Comparison of ENCODE assay signal across 8 cellular contexts in the genomic region with DNA sequence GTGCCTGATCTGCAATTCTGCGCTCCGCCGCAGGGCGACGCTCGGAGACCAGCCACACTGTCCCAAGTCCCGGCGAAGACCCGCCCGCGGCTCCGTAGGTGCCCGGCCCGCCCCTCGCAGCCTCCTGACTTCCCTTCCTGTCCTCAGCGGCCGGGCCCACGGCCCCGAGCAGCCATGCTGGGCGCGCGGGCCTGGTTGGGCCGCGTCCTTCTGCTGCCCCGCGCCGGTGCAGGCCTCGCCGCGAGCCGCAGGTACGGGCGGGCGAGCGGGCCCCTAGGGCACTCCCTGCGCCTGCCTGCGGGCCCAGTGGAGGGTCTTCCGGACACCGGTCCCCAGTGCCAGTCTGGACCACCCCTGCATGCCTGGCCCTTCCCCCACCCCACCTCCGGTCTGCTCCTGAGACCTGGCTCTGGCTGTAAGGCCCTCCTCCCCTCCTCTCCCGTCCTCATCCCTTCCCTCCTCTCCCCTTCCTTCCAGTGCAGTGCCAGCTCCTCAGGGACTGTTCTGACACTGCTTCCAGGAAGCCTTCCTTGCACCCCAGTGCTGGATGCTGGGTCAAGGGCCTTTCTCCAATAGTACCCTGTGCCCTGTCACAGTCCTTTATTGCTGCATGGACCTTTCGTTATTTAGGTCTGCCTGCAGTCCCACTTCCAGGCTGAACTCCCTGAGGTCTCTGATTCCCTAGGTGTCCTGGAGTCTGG. TPM values are rescaled to one million over a fixed set of nuclear protein-coding genes. Genes with fewer than 3 reads are reported as not detected.
DNase-seq lines count a peak whose midpoint lies in the region; ATAC-seq, FAIRE-seq and TF ChIP-seq lines count a peak whose summit lies in the region.

A gene (plus strand): TSS at position 140 of the 701 bp plus-strand sequence. CDS start 35 bp downstream, at position 175.

- TF ChIP-seq RAD21 in A549 (conservative IDR thresholded peaks at IDR 0.05 in 1 of 2, IDR thresholded peaks at IDR 0.05 in 1 of 2), result peak; percentile 99 to 100

- no peak for TF ChIP-seq EP300 in A549 (IDR thresholded peaks at IDR 0.05)

- FAIRE-seq in A549 (lab: Jason Lieb, UNC), result peak; percentile 32
- FAIRE-seq in keratinocyte (lab: Jason Lieb, UNC), result no peak

- H3K27ac ChIP-seq in A549 (peak within 1 kb of the TSS; percentile 95 to 98), caudate nucleus (ENCODE audit: low read depth, low read length) (peak within 1 kb of the TSS; percentile 48), keratinocyte (ENCODE audit: control insufficient read depth, insufficient read depth, low read length) (peak within 1 kb of the TSS; percentile 38)

- peak within 1 kb of the TSS; percentile 97 for H3K4me2 ChIP-seq in A549
- H3K4me2 ChIP-seq in keratinocyte (ENCODE audit: control insufficient read depth, extremely low read depth, insufficient read depth, low read depth, low read length), result peak within 1 kb of the TSS; percentile 89

- H3K9me3 ChIP-seq in A549 (no peaks in the 10 kb centered on the region), keratinocyte (ENCODE audit: control insufficient read depth, low read depth, low read length) (no peaks in the 10 kb centered on the region)

- DNase-seq in A549 (ENCODE audit: low read depth in 1 of 2, low spot score in 1 of 2) (peak; percentile 89 to 93), NCI-H2196 (lab: John Stamatoyannopoulos, UW; ENCODE audit: unreplicated experiment) (peak; percentile 93), caudate nucleus (lab: John Stamatoyannopoulos, UW) (peak in 57 of 61 donors; percentile 22 to 88 (median 63)), keratinocyte (ENCODE audit: low read depth, low spot score) (peak; percentile 69)
- DNase-seq in activated CD4-positive, CD25-positive, alpha-beta regulatory T cell (lab: John Stamatoyannopoulos, UW), result peak; percentile 67 to 76 (median 72)
- DNase-seq in stimulated activated CD4-positive, alpha-beta T cell treated with anti-CD3 and anti-CD28 coated beads, Interleukin-12 subunit alpha, Interleukin-12 subunit beta, amount 100 ng/mL, for 48 hours (ENCODE audit: low read depth in 2 of 3, low spot score in 1 of 3), result peak; percentile 77 to 82 (median 78)

- peak; percentile 83 for TF ChIP-seq POLR2A in A549 (IDR thresholded peaks at IDR 0.05; ENCODE audit: low read length)

- POLR2A ChIA-PET in A549 (lab: Yijun Ruan, JAX), result interaction anchor here (0.6 to 1.3 kb wide), 5 partner anchors 113 to 319 kb away, joined by 3 to 6 read pairs (median 4); a partner anchor contains a TSS

- peak within 1 kb of the TSS; percentile 36 for H2AFZ ChIP-seq in keratinocyte (ENCODE audit: control insufficient read depth, low read length)

- H4K20me1 ChIP-seq in keratinocyte (ENCODE audit: control insufficient read depth, extremely low read depth, insufficient read depth, low read length), result no peaks in the 10 kb centered on the region

- WGBS in A549 (ENCODE audit: missing lambda C conversion rate), result 2% methylated on average over 33 of the region's 42 CpGs

- H3K9ac ChIP-seq in keratinocyte (ENCODE audit: control insufficient read depth, extremely low read depth, insufficient read depth, low read length), result peak within 1 kb of the TSS; percentile 70

- ATAC-seq in A549 (peak; percentile 72 to 84), GM18520 (IDR thresholded peaks at IDR 0.05; ENCODE audit: unreplicated experiment) (peak; percentile 82), HG03095 (IDR thresholded peaks at IDR 0.05; ENCODE audit: unreplicated experiment) (peak; percentile 71)

- H3K4me3 ChIP-seq in A549 (peak within 1 kb of the TSS; percentile 67), keratinocyte (ENCODE audit: control insufficient read depth in 2 of 3, extremely low read depth in 1 of 3, insufficient read depth in 2 of 3, low read depth in 1 of 3, low read length in 3 of 3) (peak within 1 kb of the TSS; percentile 64 to 84 (median 81))

- TF ChIP-seq CTCF in A549 (IDR thresholded peaks at IDR 0.05) (peak; percentile 99), keratinocyte (optimal IDR thresholded peaks at IDR 0.05 in 1 of 3, IDR thresholded peaks at IDR 0.05 in 1 of 3, conservative IDR thresholded peaks at IDR 0.05 in 1 of 3; ENCODE audit: extremely low read depth in 1 of 3, insufficient read depth in 2 of 3, low read length in 3 of 3) (peak in 2 of 3 experiments; percentile 96 to 100)

- dilution Hi-C loops in keratinocyte (cut with MboI; ENCODE audit: extremely low pct_ligation_motif_present, low sequenced_read_pairs), result no loop called here

- no peaks in the 10 kb centered on the region for H3K79me2 ChIP-seq in keratinocyte (ENCODE audit: control insufficient read depth, insufficient read depth, low read length)

- no peaks in the 10 kb centered on the region for H3K27me3 ChIP-seq in keratinocyte (ENCODE audit: control insufficient read depth, extremely low read depth, insufficient read depth, low read length)

- H3K4me1 ChIP-seq in A549 (peaks cover 50% of the 10 kb centered on the region), keratinocyte (ENCODE audit: control insufficient read depth, extremely low read depth, insufficient read depth, low read length) (peaks cover 21% of the 10 kb centered on the region)

- peaks cover 12 to 14% of the 10 kb centered on the region in 2 experiments for H3K36me3 ChIP-seq in keratinocyte (ENCODE audit: control insufficient read depth in 2 of 2, extremely low read depth in 1 of 2, insufficient read depth in 2 of 2, low read length in 2 of 2)

- CTCF ChIA-PET in A549 (lab: Yijun Ruan, JAX), result interaction anchor here (0.6 to 23.7 kb wide), 39 partner anchors 10 to 402 kb away, joined by 3 to 753 read pairs (median 4); a partner anchor contains a TSS

- no peaks in the 10 kb centered on the region for H3K9me1 ChIP-seq in keratinocyte (ENCODE audit: control insufficient read depth, extremely low read depth, insufficient read depth, low read length)

TF ChIP-seq in A549, 52 proteins besides CTCF, POLR2A, EP300 and RAD21 (continues in another document):
- TF ChIP-seq ZC3H11A (IDR thresholded peaks at IDR 0.05) (no peak), TFCP2L1 (CRISPR knock-in tag; IDR thresholded peaks at IDR 0.05) (no peak), JUN (IDR thresholded peaks at IDR 0.05) (peak; percentile 91 to 93), ZFP36 (IDR thresholded peaks at IDR 0.05; ENCODE audit: borderline replicate concordance, partially characterized antibody) (peak; percentile 91), BHLHE40 (IDR thresholded peaks at IDR 0.05; ENCODE audit: low read depth, low read length) (no peak), MYC (IDR thresholded peaks at IDR 0.05; ENCODE audit: borderline replicate concordance, low read length) (peak; percentile 59), NR3C1 (IDR thresholded peaks at IDR 0.05) (no peak), RARB (CRISPR knock-in tag; IDR thresholded peaks at IDR 0.05) (no peak), HOXB13 (CRISPR knock-in tag; IDR thresholded peaks at IDR 0.05; ENCODE audit: low read depth) (no peak), TP53 (CRISPR knock-in tag; IDR thresholded peaks at IDR 0.05) (no peak), MAFK (IDR thresholded peaks at IDR 0.05; ENCODE audit: partially characterized antibody) (no peak), ZSCAN20 (CRISPR knock-in tag; IDR thresholded peaks at IDR 0.05) (no peak), HDAC2 (IDR thresholded peaks at IDR 0.05) (no peak), EHMT2 (IDR thresholded peaks at IDR 0.05; ENCODE audit: low read depth) (no peak)
- TF ChIP-seq, protein P1, sequence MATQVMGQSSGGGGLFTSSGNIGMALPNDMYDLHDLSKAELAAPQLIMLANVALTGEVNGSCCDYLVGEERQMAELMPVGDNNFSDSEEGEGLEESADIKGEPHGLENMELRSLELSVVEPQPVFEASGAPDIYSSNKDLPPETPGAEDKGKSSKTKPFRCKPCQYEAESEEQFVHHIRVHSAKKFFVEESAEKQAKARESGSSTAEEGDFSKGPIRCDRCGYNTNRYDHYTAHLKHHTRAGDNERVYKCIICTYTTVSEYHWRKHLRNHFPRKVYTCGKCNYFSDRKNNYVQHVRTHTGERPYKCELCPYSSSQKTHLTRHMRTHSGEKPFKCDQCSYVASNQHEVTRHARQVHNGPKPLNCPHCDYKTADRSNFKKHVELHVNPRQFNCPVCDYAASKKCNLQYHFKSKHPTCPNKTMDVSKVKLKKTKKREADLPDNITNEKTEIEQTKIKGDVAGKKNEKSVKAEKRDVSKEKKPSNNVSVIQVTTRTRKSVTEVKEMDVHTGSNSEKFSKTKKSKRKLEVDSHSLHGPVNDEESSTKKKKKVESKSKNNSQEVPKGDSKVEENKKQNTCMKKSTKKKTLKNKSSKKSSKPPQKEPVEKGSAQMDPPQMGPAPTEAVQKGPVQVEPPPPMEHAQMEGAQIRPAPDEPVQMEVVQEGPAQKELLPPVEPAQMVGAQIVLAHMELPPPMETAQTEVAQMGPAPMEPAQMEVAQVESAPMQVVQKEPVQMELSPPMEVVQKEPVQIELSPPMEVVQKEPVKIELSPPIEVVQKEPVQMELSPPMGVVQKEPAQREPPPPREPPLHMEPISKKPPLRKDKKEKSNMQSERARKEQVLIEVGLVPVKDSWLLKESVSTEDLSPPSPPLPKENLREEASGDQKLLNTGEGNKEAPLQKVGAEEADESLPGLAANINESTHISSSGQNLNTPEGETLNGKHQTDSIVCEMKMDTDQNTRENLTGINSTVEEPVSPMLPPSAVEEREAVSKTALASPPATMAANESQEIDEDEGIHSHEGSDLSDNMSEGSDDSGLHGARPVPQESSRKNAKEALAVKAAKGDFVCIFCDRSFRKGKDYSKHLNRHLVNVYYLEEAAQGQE (IDR thresholded peaks at IDR 0.05), result no peak

RNA-seq across cellular contexts. Expression of the gene that starts here (rescaled TPM):
- polyA plus RNA-seq in A549 (2011; rRNA removed) (34.4 and 48.5 TPM in 2 replicates), A549 (2017; fragmentation: RNase III; extraction: RNeasy Plus Mini Kit Qiagen cat#74134 plus additional on column Dnase treatment) (96.1 to 123 TPM (median 110 TPM) in 3 replicates), keratinocyte (17.2 to 30.4 TPM (median 21.3 TPM) in 3 replicates)
- polyA plus RNA-seq in A549 (2012; cell fraction: cytosol; rRNA removed), result 69.5 and 89.6 TPM in 2 replicates
- polyA plus RNA-seq in A549 (2012; cell fraction: nucleus; rRNA removed), result 497 and 626 TPM in 2 replicates
- polyA minus RNA-seq in A549 (2011; rRNA and poly(A)+ RNA removed), result 54.1 and 55.2 TPM in 2 replicates
- polyA plus RNA-seq in keratinocyte (2011; ENCODE audit: low read depth), result 13.2 TPM
- 9.5 and 18.5 TPM in 2 replicates for polyA plus RNA-seq in keratinocyte (2011; cell fraction: cytosol; rRNA removed)
- polyA plus RNA-seq in keratinocyte (2011; cell fraction: nucleus; rRNA removed), result 80.5 and 131 TPM in 2 replicates
- polyA plus RNA-seq in keratinocyte (2012; ENCODE audit: low replicate concordance), result 15.7 and 35.8 TPM in 2 replicates
- polyA minus RNA-seq in keratinocyte, result 19.1 to 70.4 TPM (median 26.5 TPM) in 3 replicates
- 18.8 TPM for polyA minus RNA-seq in keratinocyte (2011; cell fraction: cytosol; rRNA and poly(A)+ RNA removed)
- polyA minus RNA-seq in keratinocyte (2011; cell fraction: nucleus; rRNA and poly(A)+ RNA removed), result 27.4 and 29.4 TPM in 2 replicates

Comparison
In these comparisons a context has a peak if more than half of its experiments do, and no peak if none do; other contexts are left out.
1. Peak in every context shown above with its lines: DNase-seq, ATAC-seq, H3K4me3 ChIP-seq and H3K27ac ChIP-seq.
2. H3K27ac ChIP-seq: peak in every context shown above with its lines; median percentile 96 in A549; 48 in caudate nucleus; 38 in keratinocyte.